9 cellular contexts compared by ENCODE assay signal in the genomic region with DNA sequence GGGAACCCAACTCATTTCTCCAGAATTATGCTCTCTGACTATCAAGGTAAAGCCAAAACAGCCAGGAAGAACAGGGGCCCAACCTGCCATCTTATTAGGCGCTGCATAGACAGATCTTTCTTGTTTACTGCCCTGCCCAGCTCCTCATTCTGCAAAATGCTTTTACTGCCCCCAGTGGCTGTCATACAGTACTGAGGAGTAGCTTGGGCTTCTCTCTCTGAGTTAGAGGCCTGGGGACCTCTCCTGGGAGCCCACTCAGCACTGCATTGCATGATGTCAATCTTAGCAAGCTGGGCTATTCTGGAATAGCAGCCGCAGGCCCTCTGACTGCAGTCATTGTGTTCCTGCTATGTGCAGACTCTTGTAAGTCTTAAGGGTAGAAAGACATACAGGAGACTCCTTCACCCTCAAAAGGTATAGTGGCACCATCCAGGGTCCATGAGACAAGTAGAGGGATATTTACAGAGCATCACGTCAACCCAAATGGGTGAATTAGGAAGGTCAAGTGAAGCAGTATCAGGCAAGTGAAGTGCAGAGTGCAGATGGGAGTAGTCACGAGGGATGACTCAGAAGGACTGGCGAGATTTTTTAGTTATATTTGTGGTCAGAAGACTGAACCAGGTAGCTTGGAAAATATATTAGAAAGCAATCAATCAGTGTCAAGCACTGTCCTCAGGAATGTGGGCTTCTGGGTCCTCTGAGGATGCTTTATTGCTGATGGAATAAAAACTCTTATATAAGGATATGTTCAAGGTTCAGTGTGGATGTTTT.
DNase-seq lines count a peak whose midpoint lies in the region; ATAC-seq and TF ChIP-seq lines count a peak whose summit lies in the region.
"Had no signal": no experiment of that assay in that cellular context is flagged by ENCODE, and none has a peak within 500 bp of the region (broad histone marks: within the 10 kb centered on the region; RNA-seq: fewer than 3 reads in every experiment).

No MANE protein-coding gene starts in this region.

- peak; percentile 45 for TF ChIP-seq CTCF in fibroblast of villous mesenchyme (IDR thresholded peaks at IDR 0.05; ENCODE audit: insufficient read depth, low read depth, low read length)

- ATAC-seq in GM21367 (IDR thresholded peaks at IDR 0.05; ENCODE audit: unreplicated experiment) (peak; percentile 71), GM21737 (IDR thresholded peaks at IDR 0.05; ENCODE audit: unreplicated experiment) (no peak)

- no peak overlapping the region for H3K4me3 ChIP-seq in fibroblast of villous mesenchyme (ENCODE audit: low read depth, low read length)

- DNase-seq in AG20443 (ENCODE audit: low spot score) (peak; percentile 12), NCI-H226 (peak; percentile 77), fibroblast of villous mesenchyme (ENCODE audit: low read depth) (peak; percentile 35), cerebellar cortex (ENCODE audit: low spot score) (no peak), hepatic stellate cell (ENCODE audit: low spot score) (no peak)
- DNase-seq in activated effector memory CD4-positive, alpha-beta T cell treated with Interleukin-2 at 50 U/mL for 16 hours = no peak
- DNase-seq: NCI-H446 treated with DMSO at 0.1 percent for 48 hours had no signal

Comparison
In these comparisons a context has a peak if more than half of its experiments do, and no peak if none do; other contexts are left out.
1. DNase-seq: peak in AG20443 (single experiment), NCI-H226 (single experiment) and fibroblast of villous mesenchyme (single experiment); none in cerebellar cortex (single experiment), activated effector memory CD4-positive, alpha-beta T cell treated with Interleukin-2 at 50 U/mL for 16 hours (single experiment) and hepatic stellate cell (single experiment).